Comparison of ENCODE assay signal across 11 cellular contexts in the genomic region with DNA sequence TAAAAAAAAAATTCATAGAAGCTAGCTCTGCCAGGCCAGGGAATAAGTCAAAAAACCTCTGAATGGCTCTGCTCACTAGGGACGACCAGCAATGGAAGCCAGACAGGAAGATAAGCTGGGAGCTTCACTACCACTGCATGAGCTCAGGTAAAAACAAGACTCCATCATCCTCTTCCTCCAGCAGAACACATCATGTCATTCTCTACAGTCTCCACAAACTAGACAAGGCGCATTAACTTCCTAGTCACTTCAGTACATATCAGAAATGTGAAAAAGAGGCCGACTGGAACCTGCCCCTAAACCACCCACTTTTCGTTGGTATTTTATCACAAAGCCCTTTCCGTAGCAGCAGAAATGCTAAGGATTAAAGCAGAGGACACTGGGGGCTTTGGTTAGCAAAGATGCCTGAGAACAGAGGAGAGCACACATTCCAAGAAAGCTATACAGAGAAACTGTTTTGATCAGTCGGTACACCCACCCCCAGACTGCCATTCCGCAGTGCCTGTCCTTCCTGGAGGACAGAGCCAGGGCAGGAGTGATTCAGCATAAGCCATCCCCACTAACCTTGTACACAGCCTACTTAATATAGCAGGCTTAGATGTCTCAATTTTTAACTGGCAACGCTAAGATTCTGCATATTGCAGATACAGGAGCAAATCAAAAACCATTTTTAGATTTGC. TPM values are rescaled to one million over a fixed set of nuclear protein-coding genes. Genes with fewer than 3 reads are reported as not detected.
DNase-seq lines count a peak whose midpoint lies in the region; ATAC-seq and TF ChIP-seq lines count a peak whose summit lies in the region.
"Had no signal": no experiment of that assay in that cellular context is flagged by ENCODE, and none has a peak within 500 bp of the region (broad histone marks: within the 10 kb centered on the region; RNA-seq: fewer than 3 reads in every experiment).

No MANE protein-coding gene starts in this region.

- no peak for ATAC-seq in natural killer cell
- no peak for ATAC-seq in natural killer cell treated with Interleukin-12 subunit alpha and Interleukin-12 subunit beta and Interleukin-15 and Interleukin-18, amount 100 ng/mL, for 72 hours

- no peaks in the 10 kb centered on the region for H3K27me3 ChIP-seq in sigmoid colon

- H3K36me3 Mint-ChIP-seq in natural killer cell (no peaks in the 10 kb centered on the region), brain (peaks cover 9% of the 10 kb centered on the region)
- H3K36me3 Mint-ChIP-seq in natural killer cell treated with Interleukin-12 subunit alpha and Interleukin-12 subunit beta and Interleukin-15 and Interleukin-18, amount 100 ng/mL, for 72 hours, result peaks cover 4% of the 10 kb centered on the region

- TF ChIP-seq EP300 in sigmoid colon (IDR thresholded peaks at IDR 0.05), result no peak

- peaks cover 70 to 72% of the 10 kb centered on the region in 2 donors for H3K4me1 Mint-ChIP-seq in natural killer cell
- peaks cover 59 to 60% of the 10 kb centered on the region in 2 donors for H3K4me1 Mint-ChIP-seq in natural killer cell treated with Interleukin-12 subunit alpha and Interleukin-12 subunit beta and Interleukin-15 and Interleukin-18, amount 100 ng/mL, for 72 hours (ENCODE audit: low read depth in 2 of 2)
- H3K4me1 Mint-ChIP-seq in brain, result peaks cover 26% of the 10 kb centered on the region
- H3K4me1 Mint-ChIP-seq: B cell had no signal

- TF ChIP-seq POLR2A in sigmoid colon (IDR thresholded peaks at IDR 0.05), result no peak

- no peaks in the 10 kb centered on the region for H3K36me3 ChIP-seq in sigmoid colon
- H3K36me3 ChIP-seq: thoracic aorta had no signal

- DNase-seq in natural killer cell (no peak), iris pigment epithelial cell (ENCODE audit: low read depth) (peak; percentile 86), SHP77 (lab: John Stamatoyannopoulos, UW) (no peak), sigmoid colon (no peak), NK-92 (lab: John Stamatoyannopoulos, UW; ENCODE audit: unreplicated experiment) (no peak), NCI-H1694 treated with DMSO at 0.1 percent for 48 hours (lab: John Stamatoyannopoulos, UW) (no peak)
- no peak for DNase-seq in natural killer cell treated with Interleukin-12 subunit alpha and Interleukin-12 subunit beta and Interleukin-15 and Interleukin-18, amount 100 ng/mL, for 72 hours (ENCODE audit: low spot score)
- DNase-seq: NCI-H1105 treated with DMSO at 0.1 percent for 48 hours had no signal

- TF ChIP-seq CTCF in natural killer cell (IDR thresholded peaks at IDR 0.05) (no peak), brain (conservative IDR thresholded peaks at IDR 0.05) (no peak), sigmoid colon (IDR thresholded peaks at IDR 0.05) (no peak)

- 77 to 91% methylated on average over 8 of the region's 8 CpGs for WGBS in sigmoid colon, 2 donors

- no peaks in the 10 kb centered on the region for H3K9me3 Mint-ChIP-seq in natural killer cell
- H3K9me3 Mint-ChIP-seq in natural killer cell treated with Interleukin-12 subunit alpha and Interleukin-12 subunit beta and Interleukin-15 and Interleukin-18, amount 100 ng/mL, for 72 hours, result no peaks in the 10 kb centered on the region
- no peaks in the 10 kb centered on the region for H3K9me3 Mint-ChIP-seq in brain

- H3K4me3 Mint-ChIP-seq in natural killer cell (no peak overlapping the region), brain (no peak overlapping the region)
- H3K4me3 Mint-ChIP-seq in natural killer cell treated with Interleukin-12 subunit alpha and Interleukin-12 subunit beta and Interleukin-15 and Interleukin-18, amount 100 ng/mL, for 72 hours, result no peak overlapping the region
- H3K4me3 Mint-ChIP-seq: B cell had no signal

- peaks cover 0 to 9% (median 0%) of the 10 kb centered on the region in 4 donors for H3K4me1 ChIP-seq in sigmoid colon

- intact Hi-C loops in natural killer cell (cut with micrococcal nuclease), result loop anchor here (10.0 kb wide), 1 partner anchor 55 kb away; a partner anchor contains a TSS
- intact Hi-C loops in sigmoid colon (cut with DNase I), result no loop called here

- peak overlapping the region; percentile 58 to 76 for H3K27ac Mint-ChIP-seq in natural killer cell
- H3K27ac Mint-ChIP-seq in natural killer cell treated with Interleukin-12 subunit alpha and Interleukin-12 subunit beta and Interleukin-15 and Interleukin-18, amount 100 ng/mL, for 72 hours, result peak overlapping the region in 1 of 2 donors; percentile 80
- peak overlapping the region in 3 of 5 experiments; percentile 17 to 53 (median 21) for H3K27ac Mint-ChIP-seq in brain
- H3K27ac Mint-ChIP-seq: B cell had no signal

- H3K27ac ChIP-seq in sigmoid colon, result no peak overlapping the region
- H3K27ac ChIP-seq: thoracic aorta had no signal

- H3K27me3 Mint-ChIP-seq in natural killer cell (ENCODE audit: low read depth in 2 of 2) (no peaks in the 10 kb centered on the region), brain (no peaks in the 10 kb centered on the region)
- H3K27me3 Mint-ChIP-seq in natural killer cell treated with Interleukin-12 subunit alpha and Interleukin-12 subunit beta and Interleukin-15 and Interleukin-18, amount 100 ng/mL, for 72 hours, result no peaks in the 10 kb centered on the region
- H3K27me3 Mint-ChIP-seq: B cell had no signal

- H3K4me3 ChIP-seq in sigmoid colon, result no peak overlapping the region
- H3K4me3 ChIP-seq: thoracic aorta had no signal

- H3K9me3 ChIP-seq in sigmoid colon, result no peaks in the 10 kb centered on the region
- H3K9me3 ChIP-seq: thoracic aorta had no signal

RNA-seq across cellular contexts. Expression of a gene that starts 53.4 kb away (rescaled TPM):
- total RNA-seq in natural killer cell (100 to 1,000 TPM; 174 to 249 (median 204) TPM), sigmoid colon (10 to 100 TPM; 20.7 to 35.7 (median 22.9) TPM)
- 100 to 1,000 TPM in 1 of 2 donors, 10 to 100 TPM in 1; 97.1 to 114 TPM for total RNA-seq in natural killer cell treated with Interleukin-12 subunit alpha and Interleukin-12 subunit beta and Interleukin-15 and Interleukin-18, amount 100 ng/mL, for 72 hours
- polyA plus RNA-seq in brain (ENCODE audit: insufficient read depth, low read depth, low replicate concordance) (13.9 TPM), sigmoid colon (10 to 100 TPM in 2 of 3 donors, 1 to 10 TPM in 1; 5.4 to 19.5 (median 11.3) TPM)
